1 cellular context compared by ENCODE assay signal in the genomic region with DNA sequence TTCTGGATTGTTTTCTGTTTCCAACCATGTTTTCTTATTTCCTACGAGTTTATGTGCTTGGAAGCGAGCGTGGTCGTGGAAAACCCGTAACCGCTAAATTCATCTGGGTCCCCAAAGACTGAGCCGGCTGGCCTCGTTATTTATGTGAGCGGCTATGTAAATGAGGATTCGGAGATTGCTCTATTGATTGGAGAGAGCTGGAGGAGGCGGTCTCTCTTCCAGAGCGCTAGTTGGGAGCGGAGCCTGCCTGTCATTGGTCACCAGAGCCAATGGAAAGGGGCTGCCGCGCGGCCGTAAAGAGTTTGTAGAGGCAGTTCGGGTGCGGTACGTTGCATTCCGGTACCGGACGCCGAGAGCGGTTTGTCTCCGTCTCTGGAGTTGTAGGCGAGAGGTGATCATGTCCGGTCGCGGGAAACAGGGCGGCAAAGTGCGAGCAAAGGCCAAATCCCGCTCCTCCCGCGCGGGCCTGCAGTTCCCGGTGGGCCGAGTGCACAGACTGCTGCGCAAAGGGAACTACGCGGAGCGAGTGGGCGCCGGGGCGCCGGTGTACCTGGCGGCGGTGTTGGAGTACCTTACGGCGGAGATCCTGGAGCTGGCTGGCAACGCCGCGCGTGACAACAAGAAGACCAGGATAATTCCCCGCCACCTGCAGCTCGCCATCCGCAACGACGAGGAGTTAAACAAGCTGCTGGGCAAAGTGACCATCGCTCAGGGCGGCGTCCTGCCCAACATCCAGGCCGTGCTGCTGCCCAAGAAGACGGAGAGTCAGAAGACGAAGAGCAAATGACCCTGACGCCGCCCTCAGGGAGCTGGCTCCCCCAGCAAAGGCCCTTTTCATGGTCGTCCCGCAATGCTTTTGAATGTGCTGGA.
TF ChIP-seq lines count a peak whose summit lies in the region.

No MANE protein-coding gene starts in this region.

TF ChIP-seq in GM12878, 131 proteins besides CTCF, POLR2A, EP300 and RAD21 (continued from another document and continues in another):
- TF ChIP-seq, protein P1, sequence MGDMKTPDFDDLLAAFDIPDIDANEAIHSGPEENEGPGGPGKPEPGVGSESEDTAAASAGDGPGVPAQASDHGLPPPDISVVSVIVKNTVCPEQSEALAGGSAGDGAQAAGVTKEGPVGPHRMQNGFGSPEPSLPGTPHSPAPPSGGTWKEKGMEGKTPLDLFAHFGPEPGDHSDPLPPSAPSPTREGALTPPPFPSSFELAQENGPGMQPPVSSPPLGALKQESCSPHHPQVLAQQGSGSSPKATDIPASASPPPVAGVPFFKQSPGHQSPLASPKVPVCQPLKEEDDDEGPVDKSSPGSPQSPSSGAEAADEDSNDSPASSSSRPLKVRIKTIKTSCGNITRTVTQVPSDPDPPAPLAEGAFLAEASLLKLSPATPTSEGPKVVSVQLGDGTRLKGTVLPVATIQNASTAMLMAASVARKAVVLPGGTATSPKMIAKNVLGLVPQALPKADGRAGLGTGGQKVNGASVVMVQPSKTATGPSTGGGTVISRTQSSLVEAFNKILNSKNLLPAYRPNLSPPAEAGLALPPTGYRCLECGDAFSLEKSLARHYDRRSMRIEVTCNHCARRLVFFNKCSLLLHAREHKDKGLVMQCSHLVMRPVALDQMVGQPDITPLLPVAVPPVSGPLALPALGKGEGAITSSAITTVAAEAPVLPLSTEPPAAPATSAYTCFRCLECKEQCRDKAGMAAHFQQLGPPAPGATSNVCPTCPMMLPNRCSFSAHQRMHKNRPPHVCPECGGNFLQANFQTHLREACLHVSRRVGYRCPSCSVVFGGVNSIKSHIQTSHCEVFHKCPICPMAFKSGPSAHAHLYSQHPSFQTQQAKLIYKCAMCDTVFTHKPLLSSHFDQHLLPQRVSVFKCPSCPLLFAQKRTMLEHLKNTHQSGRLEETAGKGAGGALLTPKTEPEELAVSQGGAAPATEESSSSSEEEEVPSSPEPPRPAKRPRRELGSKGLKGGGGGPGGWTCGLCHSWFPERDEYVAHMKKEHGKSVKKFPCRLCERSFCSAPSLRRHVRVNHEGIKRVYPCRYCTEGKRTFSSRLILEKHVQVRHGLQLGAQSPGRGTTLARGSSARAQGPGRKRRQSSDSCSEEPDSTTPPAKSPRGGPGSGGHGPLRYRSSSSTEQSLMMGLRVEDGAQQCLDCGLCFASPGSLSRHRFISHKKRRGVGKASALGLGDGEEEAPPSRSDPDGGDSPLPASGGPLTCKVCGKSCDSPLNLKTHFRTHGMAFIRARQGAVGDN (IDR thresholded peaks at IDR 0.05) = 0 out of 2 replicates have a peak, but pooled peaks have one; percentile 41
- TF ChIP-seq, protein P2, sequence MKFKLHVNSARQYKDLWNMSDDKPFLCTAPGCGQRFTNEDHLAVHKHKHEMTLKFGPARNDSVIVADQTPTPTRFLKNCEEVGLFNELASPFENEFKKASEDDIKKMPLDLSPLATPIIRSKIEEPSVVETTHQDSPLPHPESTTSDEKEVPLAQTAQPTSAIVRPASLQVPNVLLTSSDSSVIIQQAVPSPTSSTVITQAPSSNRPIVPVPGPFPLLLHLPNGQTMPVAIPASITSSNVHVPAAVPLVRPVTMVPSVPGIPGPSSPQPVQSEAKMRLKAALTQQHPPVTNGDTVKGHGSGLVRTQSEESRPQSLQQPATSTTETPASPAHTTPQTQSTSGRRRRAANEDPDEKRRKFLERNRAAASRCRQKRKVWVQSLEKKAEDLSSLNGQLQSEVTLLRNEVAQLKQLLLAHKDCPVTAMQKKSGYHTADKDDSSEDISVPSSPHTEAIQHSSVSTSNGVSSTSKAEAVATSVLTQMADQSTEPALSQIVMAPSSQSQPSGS (IDR thresholded peaks at IDR 0.05; ENCODE audit: low read length) = no peak; the same call in 1 of the 2 replicates
- TF ChIP-seq HCFC1 (IDR thresholded peaks at IDR 0.05; ENCODE audit: low read length) (no peak), SPI1 (IDR thresholded peaks at IDR 0.05; ENCODE audit: borderline replicate concordance, insufficient read depth, low read depth, low read length) (no peak), POU2F2 (IDR thresholded peaks at IDR 0.05; ENCODE audit: borderline replicate concordance, low read depth, low read length) (peak; percentile 100), BRCA1 (IDR thresholded peaks at IDR 0.05; ENCODE audit: low read depth, low read length) (no peak), RB1 (IDR thresholded peaks at IDR 0.05; ENCODE audit: borderline replicate concordance) (peak; percentile 32; the same call in 1 of the 2 replicates), CBX5 (IDR thresholded peaks at IDR 0.05; ENCODE audit: low read depth) (peak; percentile 86; the same call in 1 of the 2 replicates), YBX1 (IDR thresholded peaks at IDR 0.05) (no peak), MXI1 (IDR thresholded peaks at IDR 0.05; ENCODE audit: low read depth, low read length) (no peak), IKZF1 (conservative IDR thresholded peaks at IDR 0.05) (peak; percentile 53), RCOR1 (conservative IDR thresholded peaks at IDR 0.05; ENCODE audit: low read depth, low read length) (no peak), GABPA (IDR thresholded peaks at IDR 0.05; ENCODE audit: low read depth) (peak; percentile 11; the same call in 1 of the 2 replicates), CREB1 (IDR thresholded peaks at IDR 0.05; ENCODE audit: low read depth) (peak; percentile 73), SUZ12 (IDR thresholded peaks at IDR 0.05; ENCODE audit: unreplicated experiment) (no peak), SMC3 (IDR thresholded peaks at IDR 0.05; ENCODE audit: borderline replicate concordance, low read length) (no peak), ZNF274 (IDR thresholded peaks at IDR 0.05; ENCODE audit: insufficient read depth, insufficient read length) (no peak), MYC (IDR thresholded peaks at IDR 0.05; ENCODE audit: insufficient read depth, insufficient read length, insufficient replicate concordance, low read length, severe bottlenecking) (no peak), HDAC6 (IDR thresholded peaks at IDR 0.05; ENCODE audit: unreplicated experiment) (no peak), SREBF2 (IDR thresholded peaks at IDR 0.05; ENCODE audit: low read length) (no peak), NRF1 (conservative IDR thresholded peaks at IDR 0.05; ENCODE audit: low read depth, low read length) (no peak)
- TF ChIP-seq, protein P3, sequence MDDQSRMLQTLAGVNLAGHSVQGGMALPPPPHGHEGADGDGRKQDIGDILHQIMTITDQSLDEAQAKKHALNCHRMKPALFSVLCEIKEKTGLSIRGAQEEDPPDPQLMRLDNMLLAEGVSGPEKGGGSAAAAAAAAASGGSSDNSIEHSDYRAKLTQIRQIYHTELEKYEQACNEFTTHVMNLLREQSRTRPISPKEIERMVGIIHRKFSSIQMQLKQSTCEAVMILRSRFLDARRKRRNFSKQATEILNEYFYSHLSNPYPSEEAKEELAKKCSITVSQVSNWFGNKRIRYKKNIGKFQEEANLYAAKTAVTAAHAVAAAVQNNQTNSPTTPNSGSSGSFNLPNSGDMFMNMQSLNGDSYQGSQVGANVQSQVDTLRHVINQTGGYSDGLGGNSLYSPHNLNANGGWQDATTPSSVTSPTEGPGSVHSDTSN (IDR thresholded peaks at IDR 0.05; ENCODE audit: insufficient replicate concordance, low read depth, low read length) = peak; percentile 99
- TF ChIP-seq, protein P4, sequence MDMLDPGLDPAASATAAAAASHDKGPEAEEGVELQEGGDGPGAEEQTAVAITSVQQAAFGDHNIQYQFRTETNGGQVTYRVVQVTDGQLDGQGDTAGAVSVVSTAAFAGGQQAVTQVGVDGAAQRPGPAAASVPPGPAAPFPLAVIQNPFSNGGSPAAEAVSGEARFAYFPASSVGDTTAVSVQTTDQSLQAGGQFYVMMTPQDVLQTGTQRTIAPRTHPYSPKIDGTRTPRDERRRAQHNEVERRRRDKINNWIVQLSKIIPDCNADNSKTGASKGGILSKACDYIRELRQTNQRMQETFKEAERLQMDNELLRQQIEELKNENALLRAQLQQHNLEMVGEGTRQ (IDR thresholded peaks at IDR 0.05; ENCODE audit: borderline replicate concordance, low read depth, low read length) = no peak
- TF ChIP-seq, protein P5, sequence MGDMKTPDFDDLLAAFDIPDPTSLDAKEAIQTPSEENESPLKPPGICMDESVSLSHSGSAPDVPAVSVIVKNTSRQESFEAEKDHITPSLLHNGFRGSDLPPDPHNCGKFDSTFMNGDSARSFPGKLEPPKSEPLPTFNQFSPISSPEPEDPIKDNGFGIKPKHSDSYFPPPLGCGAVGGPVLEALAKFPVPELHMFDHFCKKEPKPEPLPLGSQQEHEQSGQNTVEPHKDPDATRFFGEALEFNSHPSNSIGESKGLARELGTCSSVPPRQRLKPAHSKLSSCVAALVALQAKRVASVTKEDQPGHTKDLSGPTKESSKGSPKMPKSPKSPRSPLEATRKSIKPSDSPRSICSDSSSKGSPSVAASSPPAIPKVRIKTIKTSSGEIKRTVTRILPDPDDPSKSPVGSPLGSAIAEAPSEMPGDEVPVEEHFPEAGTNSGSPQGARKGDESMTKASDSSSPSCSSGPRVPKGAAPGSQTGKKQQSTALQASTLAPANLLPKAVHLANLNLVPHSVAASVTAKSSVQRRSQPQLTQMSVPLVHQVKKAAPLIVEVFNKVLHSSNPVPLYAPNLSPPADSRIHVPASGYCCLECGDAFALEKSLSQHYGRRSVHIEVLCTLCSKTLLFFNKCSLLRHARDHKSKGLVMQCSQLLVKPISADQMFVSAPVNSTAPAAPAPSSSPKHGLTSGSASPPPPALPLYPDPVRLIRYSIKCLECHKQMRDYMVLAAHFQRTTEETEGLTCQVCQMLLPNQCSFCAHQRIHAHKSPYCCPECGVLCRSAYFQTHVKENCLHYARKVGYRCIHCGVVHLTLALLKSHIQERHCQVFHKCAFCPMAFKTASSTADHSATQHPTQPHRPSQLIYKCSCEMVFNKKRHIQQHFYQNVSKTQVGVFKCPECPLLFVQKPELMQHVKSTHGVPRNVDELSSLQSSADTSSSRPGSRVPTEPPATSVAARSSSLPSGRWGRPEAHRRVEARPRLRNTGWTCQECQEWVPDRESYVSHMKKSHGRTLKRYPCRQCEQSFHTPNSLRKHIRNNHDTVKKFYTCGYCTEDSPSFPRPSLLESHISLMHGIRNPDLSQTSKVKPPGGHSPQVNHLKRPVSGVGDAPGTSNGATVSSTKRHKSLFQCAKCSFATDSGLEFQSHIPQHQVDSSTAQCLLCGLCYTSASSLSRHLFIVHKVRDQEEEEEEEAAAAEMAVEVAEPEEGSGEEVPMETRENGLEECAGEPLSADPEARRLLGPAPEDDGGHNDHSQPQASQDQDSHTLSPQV (IDR thresholded peaks at IDR 0.05) = no peak
- TF ChIP-seq, protein P6, sequence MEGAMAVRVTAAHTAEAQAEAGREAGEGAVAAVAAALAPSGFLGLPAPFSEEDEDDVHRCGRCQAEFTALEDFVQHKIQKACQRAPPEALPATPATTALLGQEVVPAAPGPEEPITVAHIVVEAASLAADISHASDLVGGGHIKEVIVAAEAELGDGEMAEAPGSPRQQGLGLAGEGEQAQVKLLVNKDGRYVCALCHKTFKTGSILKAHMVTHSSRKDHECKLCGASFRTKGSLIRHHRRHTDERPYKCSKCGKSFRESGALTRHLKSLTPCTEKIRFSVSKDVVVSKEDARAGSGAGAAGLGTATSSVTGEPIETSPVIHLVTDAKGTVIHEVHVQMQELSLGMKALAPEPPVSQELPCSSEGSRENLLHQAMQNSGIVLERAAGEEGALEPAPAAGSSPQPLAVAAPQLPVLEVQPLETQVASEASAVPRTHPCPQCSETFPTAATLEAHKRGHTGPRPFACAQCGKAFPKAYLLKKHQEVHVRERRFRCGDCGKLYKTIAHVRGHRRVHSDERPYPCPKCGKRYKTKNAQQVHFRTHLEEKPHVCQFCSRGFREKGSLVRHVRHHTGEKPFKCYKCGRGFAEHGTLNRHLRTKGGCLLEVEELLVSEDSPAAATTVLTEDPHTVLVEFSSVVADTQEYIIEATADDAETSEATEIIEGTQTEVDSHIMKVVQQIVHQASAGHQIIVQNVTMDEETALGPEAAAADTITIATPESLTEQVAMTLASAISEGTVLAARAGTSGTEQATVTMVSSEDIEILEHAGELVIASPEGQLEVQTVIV (IDR thresholded peaks at IDR 0.05; ENCODE audit: borderline replicate concordance, partially characterized antibody) = peak; percentile 89
- TF ChIP-seq, protein P7, sequence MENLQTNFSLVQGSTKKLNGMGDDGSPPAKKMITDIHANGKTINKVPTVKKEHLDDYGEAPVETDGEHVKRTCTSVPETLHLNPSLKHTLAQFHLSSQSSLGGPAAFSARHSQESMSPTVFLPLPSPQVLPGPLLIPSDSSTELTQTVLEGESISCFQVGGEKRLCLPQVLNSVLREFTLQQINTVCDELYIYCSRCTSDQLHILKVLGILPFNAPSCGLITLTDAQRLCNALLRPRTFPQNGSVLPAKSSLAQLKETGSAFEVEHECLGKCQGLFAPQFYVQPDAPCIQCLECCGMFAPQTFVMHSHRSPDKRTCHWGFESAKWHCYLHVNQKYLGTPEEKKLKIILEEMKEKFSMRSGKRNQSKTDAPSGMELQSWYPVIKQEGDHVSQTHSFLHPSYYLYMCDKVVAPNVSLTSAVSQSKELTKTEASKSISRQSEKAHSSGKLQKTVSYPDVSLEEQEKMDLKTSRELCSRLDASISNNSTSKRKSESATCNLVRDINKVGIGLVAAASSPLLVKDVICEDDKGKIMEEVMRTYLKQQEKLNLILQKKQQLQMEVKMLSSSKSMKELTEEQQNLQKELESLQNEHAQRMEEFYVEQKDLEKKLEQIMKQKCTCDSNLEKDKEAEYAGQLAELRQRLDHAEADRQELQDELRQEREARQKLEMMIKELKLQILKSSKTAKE (IDR thresholded peaks at IDR 0.05; ENCODE audit: low read depth, poor library complexity, severe bottlenecking) = peak; percentile 77
- TF ChIP-seq, protein P8, sequence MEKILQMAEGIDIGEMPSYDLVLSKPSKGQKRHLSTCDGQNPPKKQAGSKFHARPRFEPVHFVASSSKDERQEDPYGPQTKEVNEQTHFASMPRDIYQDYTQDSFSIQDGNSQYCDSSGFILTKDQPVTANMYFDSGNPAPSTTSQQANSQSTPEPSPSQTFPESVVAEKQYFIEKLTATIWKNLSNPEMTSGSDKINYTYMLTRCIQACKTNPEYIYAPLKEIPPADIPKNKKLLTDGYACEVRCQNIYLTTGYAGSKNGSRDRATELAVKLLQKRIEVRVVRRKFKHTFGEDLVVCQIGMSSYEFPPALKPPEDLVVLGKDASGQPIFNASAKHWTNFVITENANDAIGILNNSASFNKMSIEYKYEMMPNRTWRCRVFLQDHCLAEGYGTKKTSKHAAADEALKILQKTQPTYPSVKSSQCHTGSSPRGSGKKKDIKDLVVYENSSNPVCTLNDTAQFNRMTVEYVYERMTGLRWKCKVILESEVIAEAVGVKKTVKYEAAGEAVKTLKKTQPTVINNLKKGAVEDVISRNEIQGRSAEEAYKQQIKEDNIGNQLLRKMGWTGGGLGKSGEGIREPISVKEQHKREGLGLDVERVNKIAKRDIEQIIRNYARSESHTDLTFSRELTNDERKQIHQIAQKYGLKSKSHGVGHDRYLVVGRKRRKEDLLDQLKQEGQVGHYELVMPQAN (conservative IDR thresholded peaks at IDR 0.05) = peak; percentile 33; the same call in 1 of the 2 replicates
